ENCODE assay signal across 27 cellular contexts in the genomic region with DNA sequence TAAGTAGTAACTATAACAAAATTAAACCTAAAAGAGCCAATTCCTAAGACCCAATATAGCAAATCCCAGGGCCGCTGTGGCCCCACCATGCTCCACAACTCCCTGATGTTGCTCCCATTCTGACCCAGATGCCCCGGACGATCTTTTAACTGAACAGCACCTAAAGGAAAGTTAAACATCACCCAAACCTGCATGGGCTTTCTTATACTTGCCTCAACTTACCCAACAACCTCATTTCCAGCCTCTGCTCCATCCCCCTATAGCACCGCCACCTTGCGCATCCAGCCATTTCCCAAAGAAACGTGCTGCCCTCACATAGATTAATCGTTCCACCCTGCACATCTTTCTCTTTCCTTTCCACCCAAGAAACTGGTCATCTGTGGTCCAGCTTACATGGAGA. TPM values are rescaled to one million over a fixed set of nuclear protein-coding genes. Genes with fewer than 3 reads are reported as not detected.
"Had no signal": no experiment of that assay in that cellular context is flagged by ENCODE, and none has a peak within 500 bp of the region (broad histone marks: within the 10 kb centered on the region; RNA-seq: fewer than 3 reads in every experiment).

No MANE protein-coding gene starts in this region.

- H3K27me3 ChIP-seq: brain microvascular endothelial cell, cardiac muscle cell, MG63, Peyer's patch, SJSA1 had no signal

- H3K4me3 ChIP-seq: cardiac muscle cell, MG63, Peyer's patch, SJSA1 had no signal

- H3K27ac Mint-ChIP-seq: activated CD4-positive, alpha-beta memory T cell treated with anti-CD3 and anti-CD28 coated beads, Interleukin-2, amount 10 ng/mL, durations not matched to agents 7 days and 5 days; activated CD4-positive, alpha-beta T cell treated with anti-CD3 and anti-CD28 coated beads for 36 hours; activated naive CD4-positive, alpha-beta T cell treated with anti-CD3 and anti-CD28 coated beads for 36 hours; activated naive CD8-positive, alpha-beta T cell; activated T-helper 17 cell treated with anti-CD3 and anti-CD28 coated beads, Interleukin-2, amount 50 U/mL, for 72 hours had no signal

- H3K36me3 ChIP-seq: cardiac muscle cell, Peyer's patch, SJSA1 had no signal

- ATAC-seq: activated CD4-positive, alpha-beta T cell treated with anti-CD3 and anti-CD28 coated beads for 36 hours; activated T-helper 17 cell treated with anti-CD3 and anti-CD28 coated beads, Interleukin-2, amount 50 U/mL, for 72 hours; SK-N-SH treated with all-trans-retinoic acid at 6 μM for 48 hours had no signal

- H3K4me3 Mint-ChIP-seq: activated CD4-positive, alpha-beta memory T cell treated with anti-CD3 and anti-CD28 coated beads, Interleukin-2, amount 10 ng/mL, durations not matched to agents 7 days and 5 days; activated CD4-positive, alpha-beta T cell treated with anti-CD3 and anti-CD28 coated beads for 36 hours; activated naive CD4-positive, alpha-beta T cell treated with anti-CD3 and anti-CD28 coated beads for 36 hours; activated naive CD8-positive, alpha-beta T cell; activated T-helper 17 cell treated with anti-CD3 and anti-CD28 coated beads, Interleukin-2, amount 50 U/mL, for 72 hours had no signal

- H3K4me1 Mint-ChIP-seq: activated CD4-positive, alpha-beta memory T cell treated with anti-CD3 and anti-CD28 coated beads, Interleukin-2, amount 10 ng/mL, durations not matched to agents 7 days and 5 days; activated CD4-positive, alpha-beta T cell treated with anti-CD3 and anti-CD28 coated beads for 36 hours; activated T-helper 17 cell treated with anti-CD3 and anti-CD28 coated beads, Interleukin-2, amount 50 U/mL, for 72 hours had no signal

- DNase-seq: activated CD4-positive, alpha-beta memory T cell treated with anti-CD3 and anti-CD28 coated beads, Interleukin-2, amount 10 ng/mL, durations not matched to agents 7 days and 5 days; activated CD4-positive, alpha-beta T cell treated with anti-CD3 and anti-CD28 coated beads for 36 hours; activated CD4-positive, alpha-beta T cell treated with anti-CD3 and anti-CD28 coated beads, Interleukin-2, amount 50 U/mL, for 1 hour; activated CD4-positive, CD25-positive, alpha-beta regulatory T cell; activated gamma-delta T cell; activated naive CD4-positive, alpha-beta T cell treated with anti-CD3 and anti-CD28 coated beads for 36 hours; activated T-cell treated with anti-CD3 and anti-CD28 coated beads for 4 hours; amygdala; brain microvascular endothelial cell; MG63; NCI-H1105; NCI-H1436; NCI-H1694 treated with DMSO at 0.1 percent for 48 hours; NCI-H2029 treated with DMSO at 0.1 percent for 48 hours; NCI-H446; NCI-H524; SHP77; SW 1271; T-helper 9 cell had no signal

- H3K4me1 ChIP-seq: Peyer's patch, SJSA1 had no signal

- H3K27ac ChIP-seq: brain microvascular endothelial cell, cardiac muscle cell, Peyer's patch, RWPE1, SJSA1, VCaP had no signal

- H3K27me3 Mint-ChIP-seq: activated CD4-positive, alpha-beta memory T cell treated with anti-CD3 and anti-CD28 coated beads, Interleukin-2, amount 10 ng/mL, durations not matched to agents 7 days and 5 days; activated CD4-positive, alpha-beta T cell treated with anti-CD3 and anti-CD28 coated beads for 36 hours; activated T-helper 17 cell treated with anti-CD3 and anti-CD28 coated beads, Interleukin-2, amount 50 U/mL, for 72 hours had no signal

RNA-seq across cellular contexts. Expression of gene ZNF354C, which starts 54.6 kb away (rescaled TPM):
- total RNA-seq: SJSA1 had no signal
